ENCODE assay signal across 14 cellular contexts in the genomic region with DNA sequence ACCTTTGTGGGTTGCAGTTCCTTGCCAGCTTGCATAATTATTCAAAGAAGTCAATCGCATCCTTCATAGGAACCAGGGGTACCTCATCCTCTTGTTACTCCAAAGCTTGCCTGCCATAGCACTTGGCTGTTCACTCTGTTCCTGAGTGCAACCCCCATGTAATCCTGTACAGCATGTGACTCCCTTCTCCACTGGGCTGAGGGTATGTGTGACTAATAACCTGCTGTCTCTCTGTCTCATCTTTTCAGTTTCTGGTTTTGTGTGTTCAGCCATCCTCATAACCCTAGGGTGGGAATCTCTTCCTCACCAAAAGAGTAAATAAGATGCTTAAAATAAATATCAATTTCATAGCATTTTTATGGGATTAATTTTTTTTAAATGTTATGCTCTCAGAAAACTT.
"Had no signal": no experiment of that assay in that cellular context is flagged by ENCODE, and none has a peak within 500 bp of the region (broad histone marks: within the 10 kb centered on the region; RNA-seq: fewer than 3 reads in every experiment).

No MANE protein-coding gene starts in this region.

- H3K4me1 Mint-ChIP-seq: nephron progenitor cell had no signal

- H3K4me3 ChIP-seq: adrenal gland, coronary artery, gastrocnemius medialis, psoas muscle had no signal

- H3K4me1 ChIP-seq: adrenal gland, gastrocnemius medialis, psoas muscle had no signal

- H3K9me3 ChIP-seq: adrenal gland, gastrocnemius medialis, psoas muscle had no signal

- DNase-seq: activated CD4-positive, alpha-beta T cell treated with anti-CD3 and anti-CD28 coated beads, Interleukin-2, amount 50 U/mL, for 1 hour; activated naive CD4-positive, alpha-beta T cell treated with anti-CD3 and anti-CD28 coated beads, Interleukin-2, amount 50 U/mL, for 16 hours; activated T-cell treated with anti-CD3 and anti-CD28 coated beads for 4 hours; adrenal gland; caudate nucleus; effector CD4-positive, alpha-beta T cell; gastrocnemius medialis; mesendoderm; nephron progenitor cell; psoas muscle; stimulated activated CD4-positive, alpha-beta T cell treated with anti-CD3 and anti-CD28 coated beads, Interleukin-4, amount 100 ng/mL, for 1 hour had no signal

- H3K36me3 ChIP-seq: adrenal gland, gastrocnemius medialis had no signal

- ATAC-seq: gastrocnemius medialis, psoas muscle, sciatic nerve had no signal

- H3K27ac ChIP-seq: coronary artery, gastrocnemius medialis, psoas muscle had no signal

- H3K9me3 Mint-ChIP-seq: activated T-helper 2 cell treated with anti-CD3 and anti-CD28 coated beads, Interferon-gamma antibody, Interleukin-2, Interleukin-4, amounts not matched to agents 10 μg/mL and 5 μg/mL and 100 μg/mL, durations not matched to agents 14 hours and 24 hours and 36 hours; nephron progenitor cell had no signal

- H3K4me3 Mint-ChIP-seq: nephron progenitor cell had no signal

- H3K27ac Mint-ChIP-seq: activated T-helper 2 cell treated with anti-CD3 and anti-CD28 coated beads, Interferon-gamma antibody, Interleukin-2, Interleukin-4, amounts not matched to agents 10 μg/mL and 5 μg/mL and 100 μg/mL, durations not matched to agents 14 hours and 24 hours and 36 hours; nephron progenitor cell had no signal

- H3K27me3 ChIP-seq: adrenal gland, gastrocnemius medialis had no signal
